ENCODE assay signal across 20 cellular contexts in the genomic region with DNA sequence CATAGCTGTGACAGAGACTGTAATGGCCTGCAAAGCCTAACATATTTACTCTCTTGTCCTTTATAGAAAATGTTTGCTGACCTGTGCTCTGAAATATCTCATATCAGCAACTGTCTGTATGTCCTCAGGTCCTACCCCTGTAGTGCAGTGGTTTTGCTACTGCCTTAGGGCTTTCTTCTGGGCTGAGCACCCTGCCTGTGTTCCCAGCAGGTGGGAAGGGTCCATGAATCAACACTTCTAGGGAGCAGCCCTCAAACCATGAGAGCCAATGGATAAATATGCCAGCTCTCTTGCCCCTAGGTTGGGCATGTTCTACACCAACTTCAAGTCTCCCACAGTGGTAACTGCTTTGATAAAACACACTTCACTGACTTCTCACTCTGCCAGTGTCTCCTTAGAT. TPM values are rescaled to one million over a fixed set of nuclear protein-coding genes. Genes with fewer than 3 reads are reported as not detected.
DNase-seq lines count a peak whose midpoint lies in the region; ATAC-seq and TF ChIP-seq lines count a peak whose summit lies in the region.
"Had no signal": no experiment of that assay in that cellular context is flagged by ENCODE, and none has a peak within 500 bp of the region (broad histone marks: within the 10 kb centered on the region; RNA-seq: fewer than 3 reads in every experiment).

No MANE protein-coding gene starts in this region.

- no peak overlapping the region for H4K8ac ChIP-seq in neuronal stem cell (ENCODE audit: low read depth, low read length)

- H3K4me3 ChIP-seq in H7 (ENCODE audit: insufficient read depth, low read depth, low read length) (no peak overlapping the region), left lung (no peak overlapping the region), neuronal stem cell (ENCODE audit: low read length in 2 of 2) (no peak overlapping the region), MG63 (no peak overlapping the region)
- H3K4me3 ChIP-seq: GM12878 had no signal

- H3K27me3 ChIP-seq in H7 (ENCODE audit: control insufficient read depth, insufficient read depth, low read length), result no peaks in the 10 kb centered on the region
- H3K27me3 ChIP-seq in left lung, result no peaks in the 10 kb centered on the region
- no peaks in the 10 kb centered on the region for H3K27me3 ChIP-seq in neuronal stem cell (ENCODE audit: control insufficient read depth in 3 of 3, insufficient read depth in 3 of 3, low read depth in 1 of 3, low read length in 3 of 3)
- H3K27me3 ChIP-seq in MG63, result no peaks in the 10 kb centered on the region

- H3K18ac ChIP-seq in neuronal stem cell (ENCODE audit: low read length), result no peak overlapping the region

- H2BK120ac ChIP-seq in neuronal stem cell (ENCODE audit: low read depth, low read length), result no peak overlapping the region

- no peak overlapping the region for H2BK12ac ChIP-seq in neuronal stem cell (ENCODE audit: low read length)

- H3K4ac ChIP-seq in neuronal stem cell (ENCODE audit: low read length), result no peak overlapping the region

- H3K27ac ChIP-seq in left lung (no peak overlapping the region), neuronal stem cell (replicated peaks; ENCODE audit: low read length) (no peak overlapping the region)
- H3K27ac ChIP-seq: 22Rv1 had no signal

- H2BK15ac ChIP-seq in neuronal stem cell (ENCODE audit: low read length), result no peak overlapping the region

- H2AFZ ChIP-seq in neuronal stem cell (ENCODE audit: low read length), result no peak overlapping the region

- H3K9me3 ChIP-seq in left lung, result peaks cover 0 to 7% of the 10 kb centered on the region in 2 donors
- H3K9me3 ChIP-seq in neuronal stem cell (replicated peaks in 1 of 2; ENCODE audit: control insufficient read depth in 2 of 2, insufficient read depth in 1 of 2, low read depth in 1 of 2, low read length in 2 of 2), result no peaks in the 10 kb centered on the region
- H3K9me3 ChIP-seq in MG63, result no peaks in the 10 kb centered on the region
- H3K9me3 ChIP-seq: SK-N-SH had no signal

- DNase-seq in NCI-H1092 treated with DMSO at 0.1 percent for 48 hours (lab: John Stamatoyannopoulos, UW) (peak; percentile 0), NCI-H1092 (lab: John Stamatoyannopoulos, UW) (no peak), H7 (peak; percentile 16), NCI-H69 (lab: John Stamatoyannopoulos, UW) (peak; percentile 91), left lung (no peak), neuronal stem cell (ENCODE audit: low spot score) (no peak), MG63 (no peak)
- DNase-seq: DMS 273 treated with DMSO at 0.1 percent for 48 hours, Kasumi-1, MM.1S, NCI-H1105, NCI-H187 treated with DMSO at 0.1 percent for 48 hours, NCI-H2171 treated with DMSO at 0.1 percent for 48 hours, NCI-H748 treated with DMSO at 0.1 percent for 48 hours, OCI-M1, Right ventricle myocardium superior, SK-N-SH had no signal

- no peak overlapping the region for H2AK5ac ChIP-seq in neuronal stem cell (ENCODE audit: low read depth, low read length)

- peak; percentile 34 for ATAC-seq in left lung
- ATAC-seq in GM21390 (IDR thresholded peaks at IDR 0.05; ENCODE audit: unreplicated experiment), result no peak
- ATAC-seq: GM12878 had no signal

- no peak for TF ChIP-seq CTCF in left lung (IDR thresholded peaks at IDR 0.05)

- no peak overlapping the region for H2BK5ac ChIP-seq in neuronal stem cell (ENCODE audit: low read length)

- H3K4me1 ChIP-seq in left lung (peaks cover 0 to 5% of the 10 kb centered on the region in 2 donors), neuronal stem cell (ENCODE audit: control insufficient read depth in 2 of 2, insufficient read depth in 1 of 2, low read depth in 1 of 2, low read length in 2 of 2) (no peaks in the 10 kb centered on the region)

- no peaks in the 10 kb centered on the region for H3K79me1 ChIP-seq in neuronal stem cell (ENCODE audit: low read depth, low read length)

- H4K91ac ChIP-seq in neuronal stem cell (ENCODE audit: low read depth, low read length, poor library complexity), result no peak overlapping the region

- H3K4me2 ChIP-seq in neuronal stem cell (ENCODE audit: insufficient read depth, low read length, poor library complexity, severe bottlenecking), result no peak overlapping the region
- H3K4me2 ChIP-seq: SK-N-SH had no signal

- intact Hi-C loops in left lung (cut with DNase I), result no loop called here

- no peak overlapping the region for H3K23ac ChIP-seq in neuronal stem cell (ENCODE audit: low read depth, low read length, poor library complexity)

- H3K36me3 ChIP-seq in H7 (replicated peaks; ENCODE audit: control insufficient read depth, insufficient read depth, low read length) (no peaks in the 10 kb centered on the region), left lung (no peaks in the 10 kb centered on the region), neuronal stem cell (replicated peaks in 1 of 2; ENCODE audit: control insufficient read depth in 2 of 2, insufficient read depth in 2 of 2, low read length in 2 of 2) (no peaks in the 10 kb centered on the region), MG63 (no peaks in the 10 kb centered on the region)

- H3K9ac ChIP-seq in neuronal stem cell (ENCODE audit: low read depth, low read length, poor library complexity), result no peak overlapping the region
- H3K9ac ChIP-seq: SK-N-SH had no signal

- no peak overlapping the region for H3K14ac ChIP-seq in neuronal stem cell (ENCODE audit: low read length)

RNA-seq across cellular contexts. Expression of a gene that starts 41.9 kb away (rescaled TPM):
- 21.3 and 23.7 TPM in 2 replicates for total RNA-seq in H7 (2014; rRNA removed; shearing (Covaris generic))
- total RNA-seq in left lung, result 100 to 1,000 TPM in 1 of 2 donors, 10 to 100 TPM in 1; 80.3 to 182 TPM
- polyA plus RNA-seq in neuronal stem cell (2013, experiment 1 of 2), result 24.6 TPM
- 27.1 TPM for polyA plus RNA-seq in neuronal stem cell (2013, experiment 2 of 2)
- 66.1 and 70.6 TPM in 2 replicates for total RNA-seq in MG63 (2014; rRNA removed; shearing (Covaris generic); ENCODE audit: low replicate concordance)

Comparison
In these comparisons a context has a peak if more than half of its experiments do, and no peak if none do; other contexts are left out.
1. DNase-seq: peak in NCI-H1092 treated with DMSO at 0.1 percent for 48 hours (single experiment), H7 (single experiment) and NCI-H69 (single experiment); none in NCI-H1092 (single experiment), left lung (0 of 2), neuronal stem cell (single experiment) and MG63 (single experiment).